Comparison of ENCODE assay signal across 10 cellular contexts in the genomic region with DNA sequence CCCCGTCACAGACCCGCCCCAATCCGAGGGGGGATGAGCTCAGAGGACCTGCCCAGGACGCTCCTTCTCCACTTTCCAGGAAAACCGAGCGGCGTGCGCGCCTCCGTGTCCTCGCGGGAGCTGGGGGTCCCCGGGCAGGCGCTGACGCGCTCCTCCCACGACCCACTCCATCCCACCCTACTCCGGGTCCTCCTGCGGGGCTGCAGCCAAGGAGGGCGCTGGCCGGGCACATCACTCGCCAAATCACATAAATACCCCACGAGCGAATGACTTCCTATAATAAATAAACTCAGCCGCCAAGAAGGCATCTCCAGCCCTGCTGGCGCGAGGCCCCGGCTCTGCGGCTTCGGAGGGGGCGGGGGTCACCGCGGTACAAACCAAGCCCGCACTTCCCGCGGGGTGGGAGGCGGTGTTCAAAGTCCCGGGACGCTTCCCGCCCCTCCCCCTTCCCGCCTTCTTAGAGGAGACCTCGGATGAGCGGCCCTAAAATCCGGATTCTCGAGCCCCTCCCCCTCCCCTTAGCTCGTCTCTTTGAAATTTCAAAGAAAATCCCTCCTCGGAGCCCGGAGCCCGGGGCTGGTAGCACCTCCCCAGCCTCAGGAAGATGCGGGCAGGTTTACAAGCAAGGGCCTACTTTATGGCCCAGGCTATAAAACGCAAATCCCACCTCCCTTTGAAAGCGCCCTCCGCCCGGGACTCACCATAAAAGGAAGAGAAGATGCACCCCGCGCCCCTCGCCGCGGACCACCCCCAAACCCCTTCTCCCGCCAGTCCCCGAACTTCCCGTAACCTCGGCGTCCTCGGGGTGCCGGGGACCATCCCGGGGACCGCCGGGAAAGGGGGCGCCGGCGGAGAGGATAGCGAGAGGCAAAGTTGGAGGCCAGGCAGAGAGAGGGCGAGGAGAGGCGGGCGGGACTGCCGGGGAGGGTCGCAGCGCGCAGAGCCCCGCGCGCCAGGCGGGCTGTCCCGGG. TPM values are rescaled to one million over a fixed set of nuclear protein-coding genes. Genes with fewer than 3 reads are reported as not detected.
DNase-seq lines count a peak whose midpoint lies in the region; ATAC-seq and TF ChIP-seq lines count a peak whose summit lies in the region.
"Had no signal": no experiment of that assay in that cellular context is flagged by ENCODE, and none has a peak within 500 bp of the region (broad histone marks: within the 10 kb centered on the region; RNA-seq: fewer than 3 reads in every experiment).

No MANE protein-coding gene starts in this region.

- H2AK5ac ChIP-seq in trophoblast cell (ENCODE audit: low read length) = no peak overlapping the region

- no peak overlapping the region for H3K14ac ChIP-seq in trophoblast cell (ENCODE audit: low read length)

- H3K4me1 Mint-ChIP-seq in immature natural killer cell = no peaks in the 10 kb centered on the region

- in situ Hi-C loops in GM13977 (cut with MboI; ENCODE audit: low pct_unique_long_range_greater_than_20kb, low sequenced_read_pairs, unreplicated experiment) = no loop called here

- H4K91ac ChIP-seq in trophoblast cell (ENCODE audit: low read depth, low read length) = no peak overlapping the region

- no peak for ATAC-seq in GM21515 (IDR thresholded peaks at IDR 0.05; ENCODE audit: unreplicated experiment)
- no peak for ATAC-seq in GM21737 (IDR thresholded peaks at IDR 0.05; ENCODE audit: unreplicated experiment)

- H3K36me3 ChIP-seq in right atrium auricular region (no peaks in the 10 kb centered on the region), trophoblast cell (ENCODE audit: control insufficient read depth in 1 of 2, insufficient read depth in 2 of 2, low read length in 2 of 2) (no peaks in the 10 kb centered on the region)

- H3K27ac ChIP-seq in right atrium auricular region (no peak overlapping the region), trophoblast cell (ENCODE audit: low read depth, low read length) (no peak overlapping the region)

- no peak overlapping the region for H3K23ac ChIP-seq in trophoblast cell (ENCODE audit: low read length)

- no peaks in the 10 kb centered on the region for H3K79me1 ChIP-seq in trophoblast cell (ENCODE audit: low read length)

- DNase-seq in GM13977 (ENCODE audit: low spot score) = peak; percentile 38
- DNase-seq in RPMI8226 = peak; percentile 13
- DNase-seq in right atrium auricular region (ENCODE audit: low spot score) = no peak
- DNase-seq in trophoblast cell = peak; percentile 6 to 37
- DNase-seq in immature natural killer cell = no peak
- DNase-seq in GDM1 (lab: John Stamatoyannopoulos, UW) = no peak
- DNase-seq: effector memory CD4-positive, alpha-beta T cell had no signal

- H3K27me3 Mint-ChIP-seq in immature natural killer cell (ENCODE audit: low read depth in 3 of 3) = peaks cover 4 to 7% (median 6%) of the 10 kb centered on the region in 3 donors

- H3K9me3 ChIP-seq in right atrium auricular region = no peaks in the 10 kb centered on the region
- H3K9me3 ChIP-seq in trophoblast cell (ENCODE audit: insufficient read depth, low read depth, low read length) = peaks cover 12% of the 10 kb centered on the region

- H3K9ac ChIP-seq in trophoblast cell (ENCODE audit: low read length) = no peak overlapping the region

- H3K4me2 ChIP-seq in trophoblast cell (ENCODE audit: low read length) = peak overlapping the region; percentile 95

- H2BK120ac ChIP-seq in trophoblast cell (ENCODE audit: insufficient read depth, low read length, poor library complexity) = no peak overlapping the region

- no peak overlapping the region for H3K4me3 Mint-ChIP-seq in immature natural killer cell

- H3K79me2 ChIP-seq in trophoblast cell (ENCODE audit: control insufficient read depth, insufficient read depth, low read length, poor library complexity) = no peaks in the 10 kb centered on the region

- TF ChIP-seq CTCF in GM13977 (IDR thresholded peaks at IDR 0.05; ENCODE audit: extremely low read depth, insufficient read depth, missing control alignments) (no peak), right atrium auricular region (IDR thresholded peaks at IDR 0.05) (no peak)

- H3K4me1 ChIP-seq in right atrium auricular region = peaks cover 0 to 31% of the 10 kb centered on the region in 2 donors
- peaks cover 7 to 10% of the 10 kb centered on the region in 2 experiments for H3K4me1 ChIP-seq in trophoblast cell (ENCODE audit: control insufficient read depth in 1 of 2, insufficient read depth in 2 of 2, low read length in 2 of 2)

- peaks cover 0 to 3% (median 0%) of the 10 kb centered on the region in 6 donors for H3K9me3 Mint-ChIP-seq in immature natural killer cell

- H4K12ac ChIP-seq in trophoblast cell (ENCODE audit: low read depth, low read length) = no peak overlapping the region

- no peak overlapping the region for H2BK5ac ChIP-seq in trophoblast cell (ENCODE audit: low read depth, low read length, poor library complexity)

- H3K27me3 ChIP-seq in right atrium auricular region (peaks cover 10 to 32% of the 10 kb centered on the region in 2 donors), trophoblast cell (ENCODE audit: insufficient read depth, low read length) (peaks cover 77% of the 10 kb centered on the region)

- WGBS in trophoblast cell (ENCODE audit: extremely low coverage, insufficient coverage, insufficient read length) = no CpG with 5 or more reads among the region's 85 CpGs

- no peak overlapping the region for H3K27ac Mint-ChIP-seq in immature natural killer cell

- no peaks in the 10 kb centered on the region for H3K36me3 Mint-ChIP-seq in immature natural killer cell

- peak overlapping the region; percentile 63 for H2AFZ ChIP-seq in trophoblast cell (ENCODE audit: insufficient read depth, low read length, poor library complexity)

- H3K4ac ChIP-seq in trophoblast cell (ENCODE audit: low read depth, low read length) = no peak overlapping the region

- no peak overlapping the region for H4K8ac ChIP-seq in trophoblast cell (ENCODE audit: low read depth, low read length)

- no peak overlapping the region for H2BK12ac ChIP-seq in trophoblast cell (ENCODE audit: low read length)

- peak overlapping the region; percentile 19 to 46 for H3K4me3 ChIP-seq in right atrium auricular region
- peak overlapping the region; percentile 61 for H3K4me3 ChIP-seq in trophoblast cell (ENCODE audit: low read depth, low read length)

- H3K18ac ChIP-seq in trophoblast cell (ENCODE audit: low read length) = no peak overlapping the region

RNA-seq across cellular contexts. Expression of a gene that starts 0.7 kb away (rescaled TPM):
- total RNA-seq in right atrium auricular region = under 1 TPM; 0.19 to 0.28 TPM
- 3.0 and 3.2 TPM in 2 replicates for polyA plus RNA-seq in trophoblast cell (2013)
- polyA plus RNA-seq in immature natural killer cell = not detected
- total RNA-seq: LHCN-M2 had no signal

Comparison
In these comparisons a context has a peak if more than half of its experiments do, and no peak if none do; other contexts are left out.
1. DNase-seq: peak in GM13977 (single experiment), RPMI8226 (single experiment) and trophoblast cell (2 of 2); none in right atrium auricular region (single experiment), immature natural killer cell (0 of 3) and GDM1 (single experiment).